37 cellular contexts compared by ENCODE assay signal in the genomic region with DNA sequence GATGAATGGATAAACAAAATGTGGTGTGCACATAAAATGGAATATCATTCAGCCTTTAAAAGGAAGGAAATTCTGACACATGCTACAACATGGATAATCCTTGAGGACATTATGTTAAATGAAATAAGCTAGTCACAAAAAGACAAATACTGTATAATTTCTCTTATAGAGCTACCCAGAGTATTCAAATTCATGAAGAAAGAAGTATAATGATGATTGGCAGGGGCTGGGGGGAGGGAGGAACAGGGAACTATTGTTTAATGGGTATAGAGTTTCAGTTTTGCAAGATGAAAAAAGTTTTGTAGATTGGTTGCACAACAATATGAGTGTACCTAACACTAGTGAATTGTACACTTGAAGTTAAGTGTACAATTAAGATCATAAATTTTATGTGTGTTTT.
"Had no signal": no experiment of that assay in that cellular context is flagged by ENCODE, and none has a peak within 500 bp of the region (broad histone marks: within the 10 kb centered on the region; RNA-seq: fewer than 3 reads in every experiment).

No MANE protein-coding gene starts in this region.

- H3K27me3 Mint-ChIP-seq: activated CD8-positive, alpha-beta T cell treated with anti-CD3 and anti-CD28 coated beads for 36 hours; activated naive CD4-positive, alpha-beta T cell treated with anti-CD3 and anti-CD28 coated beads, Interleukin-2, amount 50 U/mL, for 24 hours; activated naive CD8-positive, alpha-beta T cell treated with anti-CD3 and anti-CD28 coated beads for 36 hours; activated naive CD8-positive, alpha-beta T cell treated with anti-CD3 and anti-CD28 coated beads, Interleukin-2, amount 50 U/mL, for 24 hours; dendritic cell treated with granulocyte-macrophage colony-stimulating factor and Interleukin-4, amounts not matched to agents 40 ng/mL and 50 ng/mL, for 4 days; T-helper 17 cell had no signal

- H3K9me3 Mint-ChIP-seq: activated CD8-positive, alpha-beta T cell treated with anti-CD3 and anti-CD28 coated beads for 36 hours; activated naive CD4-positive, alpha-beta T cell treated with anti-CD3 and anti-CD28 coated beads for 36 hours; activated naive CD4-positive, alpha-beta T cell treated with anti-CD3 and anti-CD28 coated beads, Interleukin-2, amount 50 U/mL, for 24 hours; activated naive CD8-positive, alpha-beta T cell treated with anti-CD3 and anti-CD28 coated beads for 36 hours; activated naive CD8-positive, alpha-beta T cell treated with anti-CD3 and anti-CD28 coated beads, Interleukin-2, amount 50 U/mL, for 24 hours; activated T-cell treated with anti-CD3 and anti-CD28 coated beads, Interleukin-2, amount 50 U/mL, for 4 hours; activated T-helper 2 cell treated with anti-CD3 and anti-CD28 coated beads, Interferon-gamma antibody, Interleukin-2, Interleukin-4, amounts not matched to agents 10 μg/mL and 5 μg/mL and 100 μg/mL, durations not matched to agents 14 hours and 24 hours and 36 hours; dendritic cell treated with granulocyte-macrophage colony-stimulating factor and Interleukin-4, amounts not matched to agents 40 ng/mL and 50 ng/mL, for 4 days; endodermal cell; T-helper 2 cell treated with Interferon-gamma antibody and Interleukin-4, amounts not matched to agents 5 μg/mL and 100 μg/mL, for 36 hours; WTC11 had no signal

- H3K9me3 ChIP-seq: adrenal gland, breast epithelium, esophagus muscularis mucosa, gastrocnemius medialis had no signal

- H3K4me1 ChIP-seq: adrenal gland, breast epithelium, esophagus muscularis mucosa, foreskin keratinocyte, gastrocnemius medialis, heart left ventricle had no signal

- H3K27me3 ChIP-seq: cardiac muscle cell, foreskin keratinocyte, gastrocnemius medialis had no signal

- H3K4me3 Mint-ChIP-seq: activated CD8-positive, alpha-beta T cell treated with anti-CD3 and anti-CD28 coated beads for 36 hours; activated naive CD4-positive, alpha-beta T cell treated with anti-CD3 and anti-CD28 coated beads for 36 hours; activated naive CD4-positive, alpha-beta T cell treated with anti-CD3 and anti-CD28 coated beads, Interleukin-2, amount 50 U/mL, for 24 hours; activated naive CD8-positive, alpha-beta T cell treated with anti-CD3 and anti-CD28 coated beads for 36 hours; activated naive CD8-positive, alpha-beta T cell treated with anti-CD3 and anti-CD28 coated beads, Interleukin-2, amount 50 U/mL, for 24 hours; activated T-cell treated with anti-CD3 and anti-CD28 coated beads, Interleukin-2, amount 50 U/mL, for 4 hours; brain; dendritic cell treated with granulocyte-macrophage colony-stimulating factor and Interleukin-4, amounts not matched to agents 40 ng/mL and 50 ng/mL, for 4 days; endodermal cell; T-helper 17 cell; T-helper 2 cell treated with Interferon-gamma antibody and Interleukin-4, amounts not matched to agents 5 μg/mL and 100 μg/mL, for 36 hours; WTC11 had no signal

- H3K36me3 Mint-ChIP-seq: activated naive CD4-positive, alpha-beta T cell treated with anti-CD3 and anti-CD28 coated beads, Interleukin-2, amount 50 U/mL, for 24 hours; activated naive CD8-positive, alpha-beta T cell treated with anti-CD3 and anti-CD28 coated beads for 36 hours; brain; WTC11 had no signal

- H3K36me3 ChIP-seq: adrenal gland, breast epithelium, cardiac muscle cell, esophagus muscularis mucosa, gastrocnemius medialis, heart left ventricle had no signal

- H3K27ac ChIP-seq: adrenal gland, breast epithelium, cardiac muscle cell, coronary artery, dorsolateral prefrontal cortex, esophagus muscularis mucosa, foreskin keratinocyte, gastrocnemius medialis, heart left ventricle, VCaP had no signal

- ATAC-seq: activated CD8-positive, alpha-beta T cell treated with anti-CD3 and anti-CD28 coated beads for 36 hours; activated naive CD8-positive, alpha-beta T cell treated with anti-CD3 and anti-CD28 coated beads, Interleukin-2, amount 50 U/mL, for 24 hours; activated T-cell treated with anti-CD3 and anti-CD28 coated beads, Interleukin-2, amount 50 U/mL, for 4 hours; foreskin keratinocyte; gastrocnemius medialis; heart left ventricle; T-helper 17 cell; WTC11 had no signal

- DNase-seq: activated CD4-positive, alpha-beta T cell treated with anti-CD3 and anti-CD28 coated beads for 1 hour; activated CD4-positive, alpha-beta T cell treated with anti-CD3 and anti-CD28 coated beads for 4 hours; activated CD4-positive, alpha-beta T cell treated with anti-CD3 and anti-CD28 coated beads, Interleukin-2, amount 50 U/mL, for 1 hour; activated CD4-positive, alpha-beta T cell treated with anti-CD3 and anti-CD28 coated beads, Interleukin-2, amount 50 U/mL, for 48 hours; activated CD8-positive, alpha-beta memory T cell treated with anti-CD3 and anti-CD28 coated beads for 24 hours; activated CD8-positive, alpha-beta T cell treated with anti-CD3 and anti-CD28 coated beads for 36 hours; activated effector memory CD4-positive, alpha-beta T cell treated with anti-CD3 and anti-CD28 coated beads, Interleukin-2, amount 50 U/mL, for 16 hours; activated naive CD4-positive, alpha-beta T cell treated with anti-CD3 and anti-CD28 coated beads for 36 hours; activated naive CD8-positive, alpha-beta T cell treated with anti-CD3 and anti-CD28 coated beads for 36 hours; activated naive CD8-positive, alpha-beta T cell treated with anti-CD3 and anti-CD28 coated beads, Interleukin-2, amount 50 U/mL, for 24 hours; activated T-cell treated with anti-CD3 and anti-CD28 coated beads, Interleukin-2, amount 50 U/mL, for 4 hours; adrenal gland; amygdala; aorta; central memory CD4-positive, alpha-beta T cell; cerebellar nuclear complex; dorsolateral prefrontal cortex; effector memory CD4-positive, alpha-beta T cell; endodermal cell; foreskin keratinocyte; gastrocnemius medialis; glutamatergic neuron; heart left ventricle; T-helper 1 cell; T-helper 17 cell; T1000 had no signal

- H3K27ac Mint-ChIP-seq: activated CD8-positive, alpha-beta T cell treated with anti-CD3 and anti-CD28 coated beads for 36 hours; activated naive CD4-positive, alpha-beta T cell treated with anti-CD3 and anti-CD28 coated beads for 36 hours; activated naive CD4-positive, alpha-beta T cell treated with anti-CD3 and anti-CD28 coated beads, Interleukin-2, amount 50 U/mL, for 24 hours; activated naive CD8-positive, alpha-beta T cell treated with anti-CD3 and anti-CD28 coated beads for 36 hours; activated naive CD8-positive, alpha-beta T cell treated with anti-CD3 and anti-CD28 coated beads, Interleukin-2, amount 50 U/mL, for 24 hours; activated T-helper 2 cell treated with anti-CD3 and anti-CD28 coated beads, Interferon-gamma antibody, Interleukin-2, Interleukin-4, amounts not matched to agents 10 μg/mL and 5 μg/mL and 100 μg/mL, durations not matched to agents 14 hours and 24 hours and 36 hours; brain; dendritic cell treated with granulocyte-macrophage colony-stimulating factor and Interleukin-4, amounts not matched to agents 40 ng/mL and 50 ng/mL, for 4 days; endodermal cell; T-helper 17 cell; T-helper 2 cell treated with Interferon-gamma antibody and Interleukin-4, amounts not matched to agents 5 μg/mL and 100 μg/mL, for 36 hours; WTC11 had no signal

- H3K4me1 Mint-ChIP-seq: activated naive CD4-positive, alpha-beta T cell treated with anti-CD3 and anti-CD28 coated beads, Interleukin-2, amount 50 U/mL, for 24 hours; activated naive CD8-positive, alpha-beta T cell treated with anti-CD3 and anti-CD28 coated beads for 36 hours; activated naive CD8-positive, alpha-beta T cell treated with anti-CD3 and anti-CD28 coated beads, Interleukin-2, amount 50 U/mL, for 24 hours; brain; endodermal cell; T-helper 17 cell; WTC11 had no signal

- H3K4me3 ChIP-seq: adrenal gland, breast epithelium, cardiac muscle cell, coronary artery, dorsolateral prefrontal cortex, esophagus muscularis mucosa, gastrocnemius medialis, heart left ventricle had no signal
